In genomic region chr7:157925383-157925875, GRCh38 we compare ENCODE assay signal across 20 cellular contexts.
"Had no signal": no experiment of that assay in that cellular context is flagged by ENCODE, and none has a peak within 500 bp of the region (broad histone marks: within the 10 kb centered on the region; RNA-seq: fewer than 3 reads in every experiment).

No MANE protein-coding gene starts in this region.

- ATAC-seq: mucosa of descending colon, psoas muscle, sciatic nerve had no signal

- H3K4me3 Mint-ChIP-seq: central memory CD8-positive, alpha-beta T cell; natural killer cell; neural progenitor cell had no signal

- H3K27ac ChIP-seq: hepatocyte, neural progenitor cell, parathyroid adenoma, psoas muscle, stomach, thoracic aorta, transverse colon had no signal

- H3K4me3 ChIP-seq: hepatocyte, mucosa of descending colon, neural progenitor cell, psoas muscle, stomach, thoracic aorta, transverse colon had no signal

- H3K4me2 ChIP-seq: hepatocyte, neural progenitor cell had no signal

- H3K4me1 Mint-ChIP-seq: neural progenitor cell had no signal

- H3K27me3 ChIP-seq: hepatocyte, neural progenitor cell, transverse colon had no signal

- H3K9me3 Mint-ChIP-seq: central memory CD8-positive, alpha-beta T cell; natural killer cell had no signal

- H3K36me3 ChIP-seq: neural progenitor cell, stomach, thoracic aorta, transverse colon had no signal

- DNase-seq: dermis blood vessel endothelial cell; effector CD4-positive, alpha-beta T cell; foreskin melanocyte; head of caudate nucleus; kidney glomerular epithelial cell; mammary epithelial cell; mucosa of descending colon; natural killer cell; occipital lobe; psoas muscle; stimulated activated naive CD4-positive, alpha-beta T cell; stomach; substantia nigra; transverse colon had no signal

- H3K79me2 ChIP-seq: hepatocyte, parathyroid adenoma had no signal

- H3K9me3 ChIP-seq: mucosa of descending colon, psoas muscle, thoracic aorta, transverse colon had no signal

- H2AFZ ChIP-seq: hepatocyte, neural progenitor cell, parathyroid adenoma had no signal

- H3K36me3 Mint-ChIP-seq: natural killer cell, neural progenitor cell had no signal

- H3K4me1 ChIP-seq: neural progenitor cell, parathyroid adenoma, psoas muscle, stomach, transverse colon had no signal
